In genomic region chr2:11540996-11541692, GRCh38 we compare ENCODE assay signal across 1 cellular context.
TF ChIP-seq lines count a peak whose summit lies in the region.

No MANE protein-coding gene starts in this region.

TF ChIP-seq in WTC11, 78 proteins besides CTCF, POLR2A, EP300 and RAD21 (continued from another document):
- TF ChIP-seq ZNF138 (CRISPR knock-in tag; conservative IDR thresholded peaks at IDR 0.05) = 0 out of 2 replicates have a peak, but pooled peaks have one; percentile 19
